ENCODE assay signal across 1 cellular context in genomic region chr3:138717348-138717747, GRCh38.
TF ChIP-seq lines count a peak whose summit lies in the region.

No MANE protein-coding gene starts in this region.

TF ChIP-seq in GM12878, 131 proteins besides CTCF, POLR2A, EP300 and RAD21 (continued from another document):
- TF ChIP-seq USF2 (IDR thresholded peaks at IDR 0.05; ENCODE audit: borderline replicate concordance, low read depth, low read length) (no peak), NR2C1 (IDR thresholded peaks at IDR 0.05) (no peak), NR2C2 (IDR thresholded peaks at IDR 0.05; ENCODE audit: borderline replicate concordance, control insufficient read depth, insufficient read length, low read depth) (no peak)
TF ChIP-seq in GM12878: peak in this region for 9.
